ENCODE assay signal across 12 cellular contexts in the genomic region with DNA sequence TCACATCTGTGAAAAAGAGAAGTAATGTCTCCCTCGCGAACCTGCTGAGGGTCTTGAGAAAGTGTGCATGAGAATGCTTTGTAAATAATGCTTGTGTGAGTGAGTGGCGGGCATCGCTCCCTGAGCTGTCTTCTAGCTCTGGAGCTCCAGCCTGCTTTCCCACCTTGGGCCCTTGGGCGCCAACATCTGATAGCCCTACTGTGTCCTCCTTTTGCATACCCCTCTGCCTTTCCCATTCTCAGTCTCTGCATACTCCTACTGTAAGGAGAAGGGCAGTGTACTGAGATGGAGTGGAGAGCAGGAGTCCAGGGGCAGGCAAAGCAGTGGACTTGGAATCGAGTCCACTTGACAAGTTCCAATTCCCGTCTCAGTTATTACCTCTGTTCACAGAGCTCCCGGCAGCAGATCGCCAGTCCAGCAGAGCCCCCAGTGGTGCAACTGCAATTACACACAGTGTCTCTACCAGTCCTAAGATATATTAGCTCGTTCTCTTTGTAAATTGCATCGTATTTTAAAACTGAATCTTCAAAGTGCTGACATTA. TPM values are rescaled to one million over a fixed set of nuclear protein-coding genes. Genes with fewer than 3 reads are reported as not detected.
DNase-seq lines count a peak whose midpoint lies in the region; ATAC-seq, FAIRE-seq and TF ChIP-seq lines count a peak whose summit lies in the region.
"Had no signal": no experiment of that assay in that cellular context is flagged by ENCODE, and none has a peak within 500 bp of the region (broad histone marks: within the 10 kb centered on the region; RNA-seq: fewer than 3 reads in every experiment).

No MANE protein-coding gene starts in this region.

- peak overlapping the region; percentile 23 for H3K4me3 ChIP-seq in Jurkat, Clone E6-1 (ENCODE audit: low read length)
- H3K4me3 ChIP-seq in brain microvascular endothelial cell (ENCODE audit: low read depth, low read length), result no peak overlapping the region
- no peak overlapping the region for H3K4me3 ChIP-seq in right atrium auricular region
- H3K4me3 ChIP-seq: thoracic aorta had no signal

- no peaks in the 10 kb centered on the region for H3K36me3 ChIP-seq in brain microvascular endothelial cell (replicated peaks)
- H3K36me3 ChIP-seq in right atrium auricular region, result no peaks in the 10 kb centered on the region
- H3K36me3 ChIP-seq: thoracic aorta had no signal

- no peak for TF ChIP-seq POLR2A in GM12892 (IDR thresholded peaks at IDR 0.05; ENCODE audit: low read depth, low read length)

- POLR2A ChIA-PET in activated CD4-positive, alpha-beta T cell treated with anti-CD3 and anti-CD28 coated beads, Interleukin-2, amount 10 ng/mL, durations not matched to agents 7 days and 5 days (lab: Charles Lee), result no interaction called here

- H3K27ac ChIP-seq in brain microvascular endothelial cell (no peak overlapping the region), right atrium auricular region (no peak overlapping the region)
- H3K27ac ChIP-seq: thoracic aorta had no signal

- ATAC-seq in stimulated activated memory B cell treated with anti-CD40 and anti-IgM and Interleukin-4, amounts not matched to agents 10 μg/mL and 1 μg/mL and 100 μg/mL, for 72 hours, result no peak

- H3K4me1 Mint-ChIP-seq in activated CD4-positive, alpha-beta T cell treated with anti-CD3 and anti-CD28 coated beads, Interleukin-2, amount 10 ng/mL, durations not matched to agents 7 days and 5 days, result peaks cover 40% of the 10 kb centered on the region
- peaks cover 43% of the 10 kb centered on the region for H3K4me1 Mint-ChIP-seq in stimulated activated memory B cell treated with anti-CD40 and anti-IgM and Interleukin-4, amounts not matched to agents 10 μg/mL and 1 μg/mL and 100 μg/mL, for 72 hours
- peaks cover 11% of the 10 kb centered on the region for H3K4me1 Mint-ChIP-seq in activated T-helper 2 cell treated with anti-CD3 and anti-CD28 coated beads, Interferon-gamma antibody, Interleukin-2, Interleukin-4, amounts not matched to agents 10 μg/mL and 5 μg/mL and 100 μg/mL, durations not matched to agents 14 hours and 24 hours and 36 hours (ENCODE audit: low read depth)

- CTCF ChIA-PET in activated CD4-positive, alpha-beta T cell treated with anti-CD3 and anti-CD28 coated beads, Interleukin-2, amount 10 ng/mL, durations not matched to agents 7 days and 5 days (lab: Charles Lee), result interaction anchor here (1.6 to 4.9 kb wide), 6 partner anchors 10 to 35 kb away, joined by 4 to 30 read pairs (median 7); no protein-coding TSS in a partner anchor

- H3K27me3 ChIP-seq in brain microvascular endothelial cell (replicated peaks) (peaks cover 13% of the 10 kb centered on the region), right atrium auricular region (no peaks in the 10 kb centered on the region)

- no peak overlapping the region for H3K4me3 Mint-ChIP-seq in activated CD4-positive, alpha-beta T cell treated with anti-CD3 and anti-CD28 coated beads, Interleukin-2, amount 10 ng/mL, durations not matched to agents 7 days and 5 days
- H3K4me3 Mint-ChIP-seq in stimulated activated memory B cell treated with anti-CD40 and anti-IgM and Interleukin-4, amounts not matched to agents 10 μg/mL and 1 μg/mL and 100 μg/mL, for 72 hours, result peak overlapping the region; percentile 4
- H3K4me3 Mint-ChIP-seq in activated T-helper 2 cell treated with anti-CD3 and anti-CD28 coated beads, Interferon-gamma antibody, Interleukin-2, Interleukin-4, amounts not matched to agents 10 μg/mL and 5 μg/mL and 100 μg/mL, durations not matched to agents 14 hours and 24 hours and 36 hours (ENCODE audit: low read depth), result no peak overlapping the region

- DNase-seq in activated CD4-positive, alpha-beta T cell treated with anti-CD3 and anti-CD28 coated beads, Interleukin-2, amount 10 ng/mL, durations not matched to agents 7 days and 5 days, result no peak
- DNase-seq in activated CD4-positive, alpha-beta T cell treated with anti-CD3 and anti-CD28 coated beads, Interleukin-2, amount 50 U/mL, for 4 hours, result no peak
- no peak for DNase-seq in Jurkat, Clone E6-1 (ENCODE audit: low read depth, low spot score)
- no peak for DNase-seq in brain microvascular endothelial cell
- no peak for DNase-seq in activated T-helper 2 cell treated with anti-CD3 and anti-CD28 coated beads, Interferon-gamma antibody, Interleukin-2, Interleukin-4, amounts not matched to agents 10 μg/mL and 5 μg/mL and 100 μg/mL, durations not matched to agents 14 hours and 24 hours and 36 hours (ENCODE audit: low spot score)
- DNase-seq in right atrium auricular region (ENCODE audit: low spot score), result no peak
- no peak for DNase-seq in GM12892 (ENCODE audit: insufficient read length)
- DNase-seq: NCI-H748 treated with DMSO at 0.1 percent for 48 hours had no signal

- intact Hi-C loops in activated T-helper 2 cell treated with anti-CD3 and anti-CD28 coated beads, Interferon-gamma antibody, Interleukin-2, Interleukin-4, amounts not matched to agents 10 μg/mL and 5 μg/mL and 100 μg/mL, durations not matched to agents 14 hours and 24 hours and 36 hours (cut with micrococcal nuclease), result no loop called here

- no peaks in the 10 kb centered on the region for H3K4me1 ChIP-seq in right atrium auricular region

- no peak for FAIRE-seq in GM12892 (lab: Jason Lieb, UNC)
- FAIRE-seq: endometrium had no signal

- no peaks in the 10 kb centered on the region for H3K9me3 ChIP-seq in right atrium auricular region
- H3K9me3 ChIP-seq: thoracic aorta had no signal

- no peaks in the 10 kb centered on the region for H3K9me3 Mint-ChIP-seq in activated CD4-positive, alpha-beta T cell treated with anti-CD3 and anti-CD28 coated beads, Interleukin-2, amount 10 ng/mL, durations not matched to agents 7 days and 5 days
- no peaks in the 10 kb centered on the region for H3K9me3 Mint-ChIP-seq in stimulated activated memory B cell treated with anti-CD40 and anti-IgM and Interleukin-4, amounts not matched to agents 10 μg/mL and 1 μg/mL and 100 μg/mL, for 72 hours
- no peaks in the 10 kb centered on the region for H3K9me3 Mint-ChIP-seq in activated T-helper 2 cell treated with anti-CD3 and anti-CD28 coated beads, Interferon-gamma antibody, Interleukin-2, Interleukin-4, amounts not matched to agents 10 μg/mL and 5 μg/mL and 100 μg/mL, durations not matched to agents 14 hours and 24 hours and 36 hours

- TF ChIP-seq CTCF in brain microvascular endothelial cell (IDR thresholded peaks at IDR 0.05; ENCODE audit: low read depth, low read length, missing control alignments) (peak; percentile 48), right atrium auricular region (IDR thresholded peaks at IDR 0.05) (no peak)

- H3K27me3 Mint-ChIP-seq in activated CD4-positive, alpha-beta T cell treated with anti-CD3 and anti-CD28 coated beads, Interleukin-2, amount 10 ng/mL, durations not matched to agents 7 days and 5 days, result no peaks in the 10 kb centered on the region
- H3K27me3 Mint-ChIP-seq in stimulated activated memory B cell treated with anti-CD40 and anti-IgM and Interleukin-4, amounts not matched to agents 10 μg/mL and 1 μg/mL and 100 μg/mL, for 72 hours, result no peaks in the 10 kb centered on the region
- H3K27me3 Mint-ChIP-seq in activated T-helper 2 cell treated with anti-CD3 and anti-CD28 coated beads, Interferon-gamma antibody, Interleukin-2, Interleukin-4, amounts not matched to agents 10 μg/mL and 5 μg/mL and 100 μg/mL, durations not matched to agents 14 hours and 24 hours and 36 hours (ENCODE audit: low read depth), result peaks cover 7% of the 10 kb centered on the region

- H3K27ac Mint-ChIP-seq in activated CD4-positive, alpha-beta T cell treated with anti-CD3 and anti-CD28 coated beads, Interleukin-2, amount 10 ng/mL, durations not matched to agents 7 days and 5 days, result peak overlapping the region; percentile 54
- peak overlapping the region; percentile 78 for H3K27ac Mint-ChIP-seq in stimulated activated memory B cell treated with anti-CD40 and anti-IgM and Interleukin-4, amounts not matched to agents 10 μg/mL and 1 μg/mL and 100 μg/mL, for 72 hours
- no peak overlapping the region for H3K27ac Mint-ChIP-seq in activated T-helper 2 cell treated with anti-CD3 and anti-CD28 coated beads, Interferon-gamma antibody, Interleukin-2, Interleukin-4, amounts not matched to agents 10 μg/mL and 5 μg/mL and 100 μg/mL, durations not matched to agents 14 hours and 24 hours and 36 hours

- no peaks in the 10 kb centered on the region for H3K36me3 Mint-ChIP-seq in activated CD4-positive, alpha-beta T cell treated with anti-CD3 and anti-CD28 coated beads, Interleukin-2, amount 10 ng/mL, durations not matched to agents 7 days and 5 days (ENCODE audit: low read depth)
- H3K36me3 Mint-ChIP-seq in stimulated activated memory B cell treated with anti-CD40 and anti-IgM and Interleukin-4, amounts not matched to agents 10 μg/mL and 1 μg/mL and 100 μg/mL, for 72 hours, result no peaks in the 10 kb centered on the region
- no peaks in the 10 kb centered on the region for H3K36me3 Mint-ChIP-seq in activated T-helper 2 cell treated with anti-CD3 and anti-CD28 coated beads, Interferon-gamma antibody, Interleukin-2, Interleukin-4, amounts not matched to agents 10 μg/mL and 5 μg/mL and 100 μg/mL, durations not matched to agents 14 hours and 24 hours and 36 hours (ENCODE audit: low read depth)

- in situ Hi-C loops in brain microvascular endothelial cell (cut with HindIII; ENCODE audit: low pct_ligation_motif_present, low sequenced_read_pairs), result no loop called here

RNA-seq across cellular contexts. Expression of gene NCR2, which starts 0.9 kb away (rescaled TPM):
- total RNA-seq in activated CD4-positive, alpha-beta T cell treated with anti-CD3 and anti-CD28 coated beads, Interleukin-2, amount 10 ng/mL, durations not matched to agents 7 days and 5 days, result not detected
- 0.95 TPM for polyA plus RNA-seq in Jurkat, Clone E6-1 (2012; ENCODE audit: insufficient read depth, insufficient read length)
- not detected in 2 replicates for total RNA-seq in activated T-helper 2 cell treated with anti-CD3 and anti-CD28 coated beads, Interferon-gamma antibody, Interleukin-2, Interleukin-4, amounts not matched to agents 10 μg/mL and 5 μg/mL and 100 μg/mL, durations not matched to agents 14 hours and 24 hours and 36 hours
- not detected for total RNA-seq in right atrium auricular region
- 1.2 TPM for polyA plus RNA-seq in GM12892 (2012; ENCODE audit: missing spikeins)
- total RNA-seq: lower leg skin, thoracic aorta had no signal

RNA-seq across cellular contexts. Expression of gene TREM1, which starts 48.1 kb away (rescaled TPM):
- under 1 TPM in 1 of 2 experiments, not detected in 1; 0.40 TPM for total RNA-seq in activated CD4-positive, alpha-beta T cell treated with anti-CD3 and anti-CD28 coated beads, Interleukin-2, amount 10 ng/mL, durations not matched to agents 7 days and 5 days
- not detected for polyA plus RNA-seq in Jurkat, Clone E6-1 (2012; ENCODE audit: insufficient read depth, insufficient read length)
- not detected in 2 replicates for total RNA-seq in activated T-helper 2 cell treated with anti-CD3 and anti-CD28 coated beads, Interferon-gamma antibody, Interleukin-2, Interleukin-4, amounts not matched to agents 10 μg/mL and 5 μg/mL and 100 μg/mL, durations not matched to agents 14 hours and 24 hours and 36 hours
- total RNA-seq in right atrium auricular region, result 1 to 10 TPM in 1 of 2 donors, not detected in 1; 2.9 TPM
- polyA plus RNA-seq in GM12892 (2012; ENCODE audit: missing spikeins), result 1.5 TPM
